ENCODE assay signal across 2 cellular contexts in genomic region chr6:30901436-30901835, GRCh38.
TF ChIP-seq lines count a peak whose summit lies in the region.

No MANE protein-coding gene starts in this region.

TF ChIP-seq in GM23338, 12 proteins besides CTCF, POLR2A, EP300 and RAD21:
- no peak for TF ChIP-seq ZNF331 (CRISPR knock-in tag; IDR thresholded peaks at IDR 0.05; ENCODE audit: low read depth)
- 0 out of 2 replicates have a peak, but pooled peaks have one; percentile 3 for TF ChIP-seq POLR2AphosphoS5 (IDR thresholded peaks at IDR 0.05; ENCODE audit: low read depth)
- TF ChIP-seq NANOG (IDR thresholded peaks at IDR 0.05; ENCODE audit: borderline replicate concordance): no peak

TF ChIP-seq in H1, 55 proteins besides CTCF, POLR2A, EP300 and RAD21:
- 0 out of 2 replicates have a peak, but pooled peaks have one; percentile 17 for TF ChIP-seq CEBPB (IDR thresholded peaks at IDR 0.05; ENCODE audit: low read depth, low read length)
- no peak for TF ChIP-seq NRF1 (IDR thresholded peaks at IDR 0.05; ENCODE audit: low read depth, low read length)
